10 cellular contexts compared by ENCODE assay signal in genomic region chr18:35688757-35689156, GRCh38.
A peak's percentile ranks its signal among the peaks of the same experiment; 100 is the strongest.
DNase-seq lines count a peak whose midpoint lies in the region; ATAC-seq lines count a peak whose summit lies in the region.
"Had no signal": no experiment of that assay in that cellular context is flagged by ENCODE, and none has a peak within 500 bp of the region (broad histone marks: within the 10 kb centered on the region; RNA-seq: fewer than 3 reads in every experiment).

No MANE protein-coding gene starts in this region.

- H3K27me3 Mint-ChIP-seq in activated CD4-positive, alpha-beta memory T cell treated with anti-CD3 and anti-CD28 coated beads, Interleukin-2, amount 10 ng/mL, durations not matched to agents 7 days and 5 days = no peaks in the 10 kb centered on the region
- H3K27me3 Mint-ChIP-seq: activated CD4-positive, alpha-beta T cell treated with anti-CD3 and anti-CD28 coated beads, Interleukin-2, amount 10 ng/mL, durations not matched to agents 24 days and 14 days had no signal

- POLR2A ChIA-PET in activated CD4-positive, alpha-beta memory T cell treated with anti-CD3 and anti-CD28 coated beads, Interleukin-2, amount 10 ng/mL, durations not matched to agents 7 days and 5 days (lab: Charles Lee) = no interaction called here

- peak; percentile 83 for ATAC-seq in GM18517 (IDR thresholded peaks at IDR 0.05; ENCODE audit: unreplicated experiment)
- ATAC-seq in GM21528 (IDR thresholded peaks at IDR 0.05; ENCODE audit: low FRiP score, unreplicated experiment) = peak; percentile 83
- ATAC-seq in HG03196 (IDR thresholded peaks at IDR 0.05; ENCODE audit: unreplicated experiment) = peak; percentile 71
- ATAC-seq in esophagus mucosa = peak; percentile 25

- H3K4me1 Mint-ChIP-seq in activated CD4-positive, alpha-beta memory T cell treated with anti-CD3 and anti-CD28 coated beads, Interleukin-2, amount 10 ng/mL, durations not matched to agents 7 days and 5 days = no peaks in the 10 kb centered on the region

- no peak overlapping the region for H3K4me3 Mint-ChIP-seq in activated CD4-positive, alpha-beta memory T cell treated with anti-CD3 and anti-CD28 coated beads, Interleukin-2, amount 10 ng/mL, durations not matched to agents 7 days and 5 days
- H3K4me3 Mint-ChIP-seq: activated CD4-positive, alpha-beta T cell treated with anti-CD3 and anti-CD28 coated beads, Interleukin-2, amount 10 ng/mL, durations not matched to agents 24 days and 14 days had no signal

- DNase-seq in activated CD4-positive, alpha-beta memory T cell treated with anti-CD3 and anti-CD28 coated beads, Interleukin-2, amount 10 ng/mL, durations not matched to agents 7 days and 5 days = no peak
- no peak for DNase-seq in HuH-7 (ENCODE audit: low spot score)
- no peak for DNase-seq in NCI-H82 (lab: John Stamatoyannopoulos, UW)
- DNase-seq in NCI-H187 (lab: John Stamatoyannopoulos, UW) = no peak
- DNase-seq: activated CD4-positive, alpha-beta T cell treated with anti-CD3 and anti-CD28 coated beads, Interleukin-2, amount 10 ng/mL, durations not matched to agents 24 days and 14 days; Calu3 had no signal

- H3K9me3 Mint-ChIP-seq in activated CD4-positive, alpha-beta memory T cell treated with anti-CD3 and anti-CD28 coated beads, Interleukin-2, amount 10 ng/mL, durations not matched to agents 7 days and 5 days = no peaks in the 10 kb centered on the region
- H3K9me3 Mint-ChIP-seq: activated CD4-positive, alpha-beta T cell treated with anti-CD3 and anti-CD28 coated beads, Interleukin-2, amount 10 ng/mL, durations not matched to agents 24 days and 14 days had no signal

- no peak overlapping the region for H3K27ac Mint-ChIP-seq in activated CD4-positive, alpha-beta memory T cell treated with anti-CD3 and anti-CD28 coated beads, Interleukin-2, amount 10 ng/mL, durations not matched to agents 7 days and 5 days
- H3K27ac Mint-ChIP-seq: activated CD4-positive, alpha-beta T cell treated with anti-CD3 and anti-CD28 coated beads, Interleukin-2, amount 10 ng/mL, durations not matched to agents 24 days and 14 days had no signal

- CTCF ChIA-PET in activated CD4-positive, alpha-beta memory T cell treated with anti-CD3 and anti-CD28 coated beads, Interleukin-2, amount 10 ng/mL, durations not matched to agents 7 days and 5 days (lab: Charles Lee) = no interaction called here

- peaks cover 10% of the 10 kb centered on the region for H3K36me3 Mint-ChIP-seq in activated CD4-positive, alpha-beta memory T cell treated with anti-CD3 and anti-CD28 coated beads, Interleukin-2, amount 10 ng/mL, durations not matched to agents 7 days and 5 days (ENCODE audit: low read depth)

Comparison
In these comparisons a context has a peak if more than half of its experiments do, and no peak if none do; other contexts are left out.
1. ATAC-seq: peak in every context shown above with its lines; median percentile 83 in GM18517; 83 in GM21528; 71 in HG03196; 25 in esophagus mucosa.